16 cellular contexts compared by ENCODE assay signal in the genomic region with DNA sequence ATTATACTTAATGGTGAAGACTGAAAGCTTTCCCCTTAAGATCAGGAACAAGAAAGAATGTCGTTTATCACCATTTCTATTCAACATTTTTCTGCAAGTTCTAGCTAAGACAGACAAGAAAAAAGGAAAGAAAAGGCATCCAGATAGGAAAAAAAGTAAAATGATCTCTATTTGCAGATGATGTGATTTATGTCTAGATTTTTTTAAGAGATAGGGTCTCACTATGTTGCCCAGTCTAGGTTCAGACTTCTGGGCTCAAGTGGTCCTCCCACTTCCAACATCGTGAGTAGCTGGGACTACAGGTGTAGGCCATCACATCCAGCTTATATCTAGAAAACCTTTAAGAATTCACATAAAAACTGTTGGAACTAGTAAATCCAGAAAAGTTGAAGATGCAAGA. TPM values are rescaled to one million over a fixed set of nuclear protein-coding genes. Genes with fewer than 3 reads are reported as not detected.
DNase-seq lines count a peak whose midpoint lies in the region; ATAC-seq and TF ChIP-seq lines count a peak whose summit lies in the region.
"Had no signal": no experiment of that assay in that cellular context is flagged by ENCODE, and none has a peak within 500 bp of the region (broad histone marks: within the 10 kb centered on the region; RNA-seq: fewer than 3 reads in every experiment).

No MANE protein-coding gene starts in this region.

- ATAC-seq in DND-41 (ENCODE audit: insufficient read depth, low read depth) (no peak), HG03108 (IDR thresholded peaks at IDR 0.05; ENCODE audit: unreplicated experiment) (no peak), foreskin keratinocyte (no peak)
- ATAC-seq: HCT116 had no signal

- H4K20me1 ChIP-seq in DND-41 (ENCODE audit: insufficient read depth, low read length) (no peaks in the 10 kb centered on the region), MM.1S (ENCODE audit: insufficient read depth, low read length) (no peaks in the 10 kb centered on the region)

- H3K9me3 ChIP-seq in DND-41 (ENCODE audit: insufficient read depth, low read length, severe bottlenecking) (no peaks in the 10 kb centered on the region), MM.1S (replicated peaks; ENCODE audit: insufficient read depth, low read length) (no peaks in the 10 kb centered on the region)

- no peaks in the 10 kb centered on the region for H3K27me3 Mint-ChIP-seq in CD14-positive monocyte (ENCODE audit: low read depth in 3 of 3)
- H3K27me3 Mint-ChIP-seq in dendritic cell treated with granulocyte-macrophage colony-stimulating factor and Interleukin-4, amounts not matched to agents 40 ng/mL and 50 ng/mL, for 4 days, result no peaks in the 10 kb centered on the region
- H3K27me3 Mint-ChIP-seq: CD4-positive, alpha-beta memory T cell had no signal

- H3K4me3 ChIP-seq in DND-41 (ENCODE audit: low read depth in 1 of 2, low read length in 2 of 2) (no peak overlapping the region), MM.1S (ENCODE audit: low read length) (no peak overlapping the region)

- H3K36me3 Mint-ChIP-seq in CD14-positive monocyte, result peaks cover 48 to 49% of the 10 kb centered on the region in 2 donors
- H3K36me3 Mint-ChIP-seq in dendritic cell treated with granulocyte-macrophage colony-stimulating factor and Interleukin-4, amounts not matched to agents 40 ng/mL and 50 ng/mL, for 4 days (ENCODE audit: low read depth), result peaks cover 31% of the 10 kb centered on the region

- TF ChIP-seq CTCF in CD14-positive monocyte (IDR thresholded peaks at IDR 0.05) (no peak), DND-41 (IDR thresholded peaks at IDR 0.05; ENCODE audit: borderline replicate concordance, extremely low read depth, low read length, poor library complexity, severe bottlenecking) (no peak), MM.1S (IDR thresholded peaks at IDR 0.05; ENCODE audit: low read length) (no peak), foreskin keratinocyte (conservative IDR thresholded peaks at IDR 0.05) (no peak)

- peaks cover 40% of the 10 kb centered on the region for H3K4me1 ChIP-seq in DND-41 (ENCODE audit: insufficient read depth, low read length)
- peaks cover 13% of the 10 kb centered on the region for H3K4me1 ChIP-seq in MM.1S (ENCODE audit: low read length)
- H3K4me1 ChIP-seq in foreskin keratinocyte, result no peaks in the 10 kb centered on the region

- H3F3A ChIP-seq in MM.1S (ENCODE audit: insufficient read depth, low read length), result peaks cover 10% of the 10 kb centered on the region

- no peaks in the 10 kb centered on the region for H3K9me2 ChIP-seq in MM.1S (replicated peaks; ENCODE audit: insufficient read depth, low read length)

- peaks cover 4% of the 10 kb centered on the region for H3K79me2 ChIP-seq in DND-41 (ENCODE audit: insufficient read depth, low read length)
- H3K79me2 ChIP-seq in MM.1S (ENCODE audit: low read length), result peaks cover 8% of the 10 kb centered on the region

- H3K36me3 ChIP-seq in DND-41 (ENCODE audit: insufficient read depth, low read length), result peaks cover 51% of the 10 kb centered on the region
- H3K36me3 ChIP-seq in MM.1S (replicated peaks; ENCODE audit: insufficient read depth, low read length), result peaks cover 8% of the 10 kb centered on the region; the same call in 1 of the 2 replicates

- H3K4me3 Mint-ChIP-seq in CD14-positive monocyte, result no peak overlapping the region
- H3K4me3 Mint-ChIP-seq in dendritic cell treated with granulocyte-macrophage colony-stimulating factor and Interleukin-4, amounts not matched to agents 40 ng/mL and 50 ng/mL, for 4 days, result peak overlapping the region; percentile 71
- H3K4me3 Mint-ChIP-seq: CD4-positive, alpha-beta memory T cell had no signal

- H3K27me3 ChIP-seq in DND-41 (ENCODE audit: insufficient read depth, low read length, poor library complexity) (no peaks in the 10 kb centered on the region), MM.1S (replicated peaks; ENCODE audit: insufficient read depth, low read length) (no peaks in the 10 kb centered on the region), foreskin keratinocyte (no peaks in the 10 kb centered on the region)

- H3K27ac Mint-ChIP-seq in CD14-positive monocyte, result peak overlapping the region in 6 of 7 donors; percentile 18 to 88 (median 54)
- H3K27ac Mint-ChIP-seq in dendritic cell treated with granulocyte-macrophage colony-stimulating factor and Interleukin-4, amounts not matched to agents 40 ng/mL and 50 ng/mL, for 4 days, result peak overlapping the region; percentile 66

- H3K4me2 ChIP-seq in DND-41 (ENCODE audit: insufficient read depth, low read length), result no peak overlapping the region
- peak overlapping the region; percentile 12; the same call in 1 of the 2 replicates for H3K4me2 ChIP-seq in MM.1S (ENCODE audit: low read depth, low read length)

- H2AFZ ChIP-seq in DND-41 (ENCODE audit: low read depth, low read length) (no peak overlapping the region), MM.1S (ENCODE audit: low read length) (no peak overlapping the region)

- intact Hi-C loops in CD14-positive monocyte (cut with micrococcal nuclease), result no loop called here
- intact Hi-C loops in dendritic cell treated with granulocyte-macrophage colony-stimulating factor and Interleukin-4, amounts not matched to agents 40 ng/mL and 50 ng/mL, for 4 days (cut with micrococcal nuclease), result no loop called here

- peak overlapping the region; percentile 23; the same call in 1 of the 2 replicates for H3K27ac ChIP-seq in DND-41 (ENCODE audit: low read length)
- H3K27ac ChIP-seq in MM.1S (ENCODE audit: low read length), result peak overlapping the region; percentile 6; the same call in 1 of the 2 replicates
- no peak overlapping the region for H3K27ac ChIP-seq in foreskin keratinocyte
- H3K27ac ChIP-seq: C4-2B had no signal

- no peak overlapping the region for H3K9ac ChIP-seq in DND-41 (ENCODE audit: low read depth, low read length)
- H3K9ac ChIP-seq in MM.1S (ENCODE audit: low read length), result no peak overlapping the region

- H3K4me1 Mint-ChIP-seq in CD14-positive monocyte, result peaks cover 30% of the 10 kb centered on the region
- peaks cover 42% of the 10 kb centered on the region for H3K4me1 Mint-ChIP-seq in dendritic cell treated with granulocyte-macrophage colony-stimulating factor and Interleukin-4, amounts not matched to agents 40 ng/mL and 50 ng/mL, for 4 days (ENCODE audit: low read depth)

- DNase-seq in CD14-positive monocyte (ENCODE audit: low spot score), result no peak
- DNase-seq in DND-41, result no peak
- no peak for DNase-seq in MM.1S
- no peak for DNase-seq in foreskin keratinocyte
- no peak for DNase-seq in activated CD4-positive, CD25-positive, alpha-beta regulatory T cell treated with anti-CD3 and anti-CD28 coated beads, Interleukin-2, amount 50 U/mL, for 72 hours
- DNase-seq: ACHN; CD4-positive, alpha-beta memory T cell; DMS153; DMS79; GF-D8; GOT3; H7 had no signal

- peaks cover 0 to 2% (median 0%) of the 10 kb centered on the region in 7 donors for H3K9me3 Mint-ChIP-seq in CD14-positive monocyte
- H3K9me3 Mint-ChIP-seq in dendritic cell treated with granulocyte-macrophage colony-stimulating factor and Interleukin-4, amounts not matched to agents 40 ng/mL and 50 ng/mL, for 4 days, result no peaks in the 10 kb centered on the region

RNA-seq across cellular contexts. Expression of a gene that starts 51.4 kb away (rescaled TPM):
- polyA plus RNA-seq in CD14-positive monocyte (1 to 10 TPM; 5.8 to 6.5 TPM), foreskin keratinocyte (0.19 and 0.32 TPM in 2 replicates)
- 0.25 and 0.44 TPM in 2 replicates for total RNA-seq in foreskin keratinocyte
